25 cellular contexts compared by ENCODE assay signal in genomic region chr10:46291817-46292572, GRCh38. TPM values are rescaled to one million over a fixed set of nuclear protein-coding genes. Genes with fewer than 3 reads are reported as not detected.
DNase-seq lines count a peak whose midpoint lies in the region; ATAC-seq and TF ChIP-seq lines count a peak whose summit lies in the region.
"Had no signal": no experiment of that assay in that cellular context is flagged by ENCODE, and none has a peak within 500 bp of the region (broad histone marks: within the 10 kb centered on the region; RNA-seq: fewer than 3 reads in every experiment).

No MANE protein-coding gene starts in this region.

- H3K27ac ChIP-seq in gastroesophageal sphincter = no peak overlapping the region
- H3K27ac ChIP-seq: body of pancreas, C4-2B, hepatocyte, RWPE1, suprapubic skin had no signal

- no peak for TF ChIP-seq CTCF in gastroesophageal sphincter (IDR thresholded peaks at IDR 0.05)

- TF ChIP-seq RAD21 in Ishikawa (IDR thresholded peaks at IDR 0.05; ENCODE audit: low read depth) = no peak

- peak overlapping the region in 1 of 5 donors; percentile 6 for H3K4me3 Mint-ChIP-seq in immature natural killer cell
- H3K4me3 Mint-ChIP-seq: activated naive CD8-positive, alpha-beta T cell; neural crest cell had no signal

- no peak overlapping the region for H3K27ac Mint-ChIP-seq in immature natural killer cell
- H3K27ac Mint-ChIP-seq: activated naive CD8-positive, alpha-beta T cell had no signal

- DNase-seq in activated T-cell treated with anti-CD3 and anti-CD28 coated beads, Interleukin-2, amount 50 U/mL, for 1 hour = peak; percentile 2
- DNase-seq in activated T-cell treated with anti-CD3 and anti-CD28 coated beads, Interleukin-2, amount 50 U/mL, for 48 hours = no peak
- DNase-seq in retina (peak; percentile 72), occipital lobe (lab: John Stamatoyannopoulos, UW) (no peak), immature natural killer cell (no peak)
- DNase-seq: activated CD4-positive, alpha-beta T cell treated with anti-CD3 and anti-CD28 coated beads for 4 hours; activated T-cell treated with anti-CD3 and anti-CD28 coated beads for 4 hours; body of pancreas; midbrain; NCI-H2029 treated with DMSO at 0.1 percent for 48 hours; NCI-H446; NK-92 treated with Interleukin-12 subunit alpha and Interleukin-12 subunit beta, amount 100 ng/mL, for 24 hours; stimulated activated CD4-positive, alpha-beta T cell treated with anti-CD3 and anti-CD28 coated beads, Interleukin-15, amount 100 ng/mL, for 24 hours had no signal

- 60 to 63% methylated on average over 1 of the region's 10 CpGs for WGBS in gastroesophageal sphincter (ENCODE audit: low coverage in 1 of 2), 2 donors

- no peak overlapping the region for H3K4me3 ChIP-seq in gastroesophageal sphincter
- H3K4me3 ChIP-seq: body of pancreas, GM12878, hepatocyte, suprapubic skin had no signal

- H3K9me3 ChIP-seq in gastroesophageal sphincter = no peaks in the 10 kb centered on the region
- H3K9me3 ChIP-seq: body of pancreas, suprapubic skin had no signal

- no peaks in the 10 kb centered on the region for H3K36me3 Mint-ChIP-seq in immature natural killer cell
- H3K36me3 Mint-ChIP-seq: activated naive CD8-positive, alpha-beta T cell had no signal

- H3K36me3 ChIP-seq in gastroesophageal sphincter = no peaks in the 10 kb centered on the region
- H3K36me3 ChIP-seq: suprapubic skin had no signal

- H3K27me3 ChIP-seq in gastroesophageal sphincter = no peaks in the 10 kb centered on the region
- H3K27me3 ChIP-seq: body of pancreas, hepatocyte, suprapubic skin had no signal

- no peaks in the 10 kb centered on the region for H3K4me1 Mint-ChIP-seq in immature natural killer cell

- TF ChIP-seq EP300 in Ishikawa (IDR thresholded peaks at IDR 0.05; ENCODE audit: borderline replicate concordance) (peak; percentile 11; the same call in 1 of the 2 replicates), gastroesophageal sphincter (IDR thresholded peaks at IDR 0.05) (no peak)

- H3K4me1 ChIP-seq in gastroesophageal sphincter = no peaks in the 10 kb centered on the region
- H3K4me1 ChIP-seq: body of pancreas had no signal

- no peak for TF ChIP-seq POLR2A in gastroesophageal sphincter (IDR thresholded peaks at IDR 0.05)

- ATAC-seq in gastroesophageal sphincter (peak; percentile 17), GM21737 (IDR thresholded peaks at IDR 0.05; ENCODE audit: unreplicated experiment) (no peak)
- ATAC-seq: body of pancreas, GM12878 had no signal

- H3K9me3 Mint-ChIP-seq in immature natural killer cell = no peaks in the 10 kb centered on the region
- H3K9me3 Mint-ChIP-seq: neural crest cell had no signal

- H3K27me3 Mint-ChIP-seq in immature natural killer cell (ENCODE audit: low read depth in 3 of 3) = peaks cover 0 to 4% (median 3%) of the 10 kb centered on the region in 3 donors
- H3K27me3 Mint-ChIP-seq: activated naive CD8-positive, alpha-beta T cell had no signal

TF ChIP-seq in Ishikawa, 13 proteins besides CTCF, POLR2A, EP300 and RAD21:
- TF ChIP-seq TEAD4 (IDR thresholded peaks at IDR 0.05) (no peak), ZBTB7A (IDR thresholded peaks at IDR 0.05; ENCODE audit: low read depth) (no peak), USF1 (IDR thresholded peaks at IDR 0.05) (no peak), TAF1 (IDR thresholded peaks at IDR 0.05; ENCODE audit: low read depth) (no peak), NFIC (IDR thresholded peaks at IDR 0.05) (peak; percentile 16; the same call in 1 of the 2 replicates), CREB1 (IDR thresholded peaks at IDR 0.05; ENCODE audit: low read depth) (no peak), EGR1 (IDR thresholded peaks at IDR 0.05) (peak; percentile 55; the same call in 1 of the 2 replicates), CEBPB (IDR thresholded peaks at IDR 0.05) (no peak), YY1 (IDR thresholded peaks at IDR 0.05; ENCODE audit: low read depth) (no peak), MAX (IDR thresholded peaks at IDR 0.05) (no peak), FOXM1 (IDR thresholded peaks at IDR 0.05; ENCODE audit: borderline replicate concordance, low read depth) (no peak), REST (IDR thresholded peaks at IDR 0.05; ENCODE audit: low read depth) (no peak)

RNA-seq across cellular contexts. Expression of gene ANTXRL, which starts 5.2 kb away (rescaled TPM):
- total RNA-seq in gastroesophageal sphincter (not detected), occipital lobe (not detected)
- polyA plus RNA-seq in immature natural killer cell = not detected
- total RNA-seq: body of pancreas, endothelial cell of umbilical vein, GM12878, hepatocyte, neural crest cell, suprapubic skin had no signal
- polyA plus RNA-seq: endothelial cell of umbilical vein, GM12878, hepatocyte, keratinocyte had no signal

Comparison
In these comparisons a context has a peak if more than half of its experiments do, and no peak if none do; other contexts are left out.
1. DNase-seq: peak in activated T-cell treated with anti-CD3 and anti-CD28 coated beads, Interleukin-2, amount 50 U/mL, for 1 hour (single experiment) and retina (single experiment); none in activated T-cell treated with anti-CD3 and anti-CD28 coated beads, Interleukin-2, amount 50 U/mL, for 48 hours (0 of 2), occipital lobe (single experiment) and immature natural killer cell (0 of 3).